In genomic region chr17:77882481-77883212, GRCh38 we compare ENCODE assay signal across 8 cellular contexts.
DNase-seq lines count a peak whose midpoint lies in the region; ATAC-seq and TF ChIP-seq lines count a peak whose summit lies in the region.

No MANE protein-coding gene starts in this region.

- 28 to 39% (median 34%) methylated on average over 10 to 12 of the region's 12 CpGs for WGBS in heart left ventricle, 4 donors

- TF ChIP-seq POLR2A in heart left ventricle (IDR thresholded peaks at IDR 0.05) = no peak

- no peak for TF ChIP-seq CTCF in heart left ventricle (IDR thresholded peaks at IDR 0.05)

- H3K27ac ChIP-seq in heart left ventricle = peak overlapping the region in 11 of 12 donors; percentile 15 to 91 (median 64)

- H3K27me3 ChIP-seq in heart left ventricle = no peaks in the 10 kb centered on the region

- peak overlapping the region in 1 of 12 donors; percentile 28 for H3K4me3 ChIP-seq in heart left ventricle

- ATAC-seq in GM18498 (IDR thresholded peaks at IDR 0.05; ENCODE audit: unreplicated experiment) (peak; percentile 37), heart left ventricle (peak; percentile 43 to 76 (median 68)), HG02884 (IDR thresholded peaks at IDR 0.05; ENCODE audit: unreplicated experiment) (no peak), HG02642 (IDR thresholded peaks at IDR 0.05; ENCODE audit: poor library complexity, unreplicated experiment) (no peak)

- intact Hi-C loops in heart left ventricle (cut with DNase I) = loop anchor here in 5 of 10 donors (2.0 to 10.0 kb wide), 6 partner anchors 50 to 155 kb away; no protein-coding TSS in a partner anchor

- peaks cover 15 to 60% (median 43%) of the 10 kb centered on the region in 12 donors for H3K4me1 ChIP-seq in heart left ventricle

- H3K9me3 ChIP-seq in heart left ventricle = no peaks in the 10 kb centered on the region

- no peaks in the 10 kb centered on the region for H3K36me3 ChIP-seq in heart left ventricle

- DNase-seq in SHP77 (lab: John Stamatoyannopoulos, UW) (peak; percentile 85 to 92), activated gamma-delta T cell treated with Interleukin-2 at 50 U/mL for 16 hours (peak; percentile 79), heart left ventricle (peak; percentile 74 to 86 (median 80)), NCI-H1436 treated with DMSO at 0.1 percent for 48 hours (lab: John Stamatoyannopoulos, UW) (no peak)
- peak; percentile 42 to 55 for DNase-seq in stimulated activated CD4-positive, alpha-beta T cell treated with anti-CD3 and anti-CD28 coated beads, Interleukin-1b, Interleukin-23, amount 100 ng/mL, for 4 hours (ENCODE audit: low read depth in 2 of 2)

Comparison
In these comparisons a context has a peak if more than half of its experiments do, and no peak if none do; other contexts are left out.
1. ATAC-seq: peak in GM18498 (single experiment) and heart left ventricle (4 of 4); none in HG02884 (single experiment) and HG02642 (single experiment).